1 cellular context compared by ENCODE assay signal in genomic region chr5:55231029-55231475, GRCh38.
TF ChIP-seq lines count a peak whose summit lies in the region.

No MANE protein-coding gene starts in this region.

TF ChIP-seq in GM12878, 131 proteins besides CTCF, POLR2A, EP300 and RAD21:
- no peak for TF ChIP-seq ZBTB40 (IDR thresholded peaks at IDR 0.05; ENCODE audit: borderline replicate concordance)
- no peak for TF ChIP-seq HDGF (IDR thresholded peaks at IDR 0.05)
- TF ChIP-seq ZNF24 (IDR thresholded peaks at IDR 0.05): no peak
- no peak for TF ChIP-seq SIN3A (IDR thresholded peaks at IDR 0.05; ENCODE audit: low read depth, low read length)
- TF ChIP-seq POLR2AphosphoS5 (IDR thresholded peaks at IDR 0.05; ENCODE audit: low read length): no peak
- TF ChIP-seq ZNF687 (IDR thresholded peaks at IDR 0.05): no peak
- no peak for TF ChIP-seq MTA2 (IDR thresholded peaks at IDR 0.05; ENCODE audit: low read depth)
- no peak for TF ChIP-seq PAX8 (IDR thresholded peaks at IDR 0.05)
- TF ChIP-seq KDM1A (IDR thresholded peaks at IDR 0.05; ENCODE audit: borderline replicate concordance): no peak
- no peak for TF ChIP-seq ZNF592 (IDR thresholded peaks at IDR 0.05)
- TF ChIP-seq SREBF1 (IDR thresholded peaks at IDR 0.05; ENCODE audit: low read length): no peak
- no peak for TF ChIP-seq MEF2B (IDR thresholded peaks at IDR 0.05; ENCODE audit: partially characterized antibody, poor library complexity, severe bottlenecking)
